Comparison of ENCODE assay signal across 1 cellular context in the genomic region with DNA sequence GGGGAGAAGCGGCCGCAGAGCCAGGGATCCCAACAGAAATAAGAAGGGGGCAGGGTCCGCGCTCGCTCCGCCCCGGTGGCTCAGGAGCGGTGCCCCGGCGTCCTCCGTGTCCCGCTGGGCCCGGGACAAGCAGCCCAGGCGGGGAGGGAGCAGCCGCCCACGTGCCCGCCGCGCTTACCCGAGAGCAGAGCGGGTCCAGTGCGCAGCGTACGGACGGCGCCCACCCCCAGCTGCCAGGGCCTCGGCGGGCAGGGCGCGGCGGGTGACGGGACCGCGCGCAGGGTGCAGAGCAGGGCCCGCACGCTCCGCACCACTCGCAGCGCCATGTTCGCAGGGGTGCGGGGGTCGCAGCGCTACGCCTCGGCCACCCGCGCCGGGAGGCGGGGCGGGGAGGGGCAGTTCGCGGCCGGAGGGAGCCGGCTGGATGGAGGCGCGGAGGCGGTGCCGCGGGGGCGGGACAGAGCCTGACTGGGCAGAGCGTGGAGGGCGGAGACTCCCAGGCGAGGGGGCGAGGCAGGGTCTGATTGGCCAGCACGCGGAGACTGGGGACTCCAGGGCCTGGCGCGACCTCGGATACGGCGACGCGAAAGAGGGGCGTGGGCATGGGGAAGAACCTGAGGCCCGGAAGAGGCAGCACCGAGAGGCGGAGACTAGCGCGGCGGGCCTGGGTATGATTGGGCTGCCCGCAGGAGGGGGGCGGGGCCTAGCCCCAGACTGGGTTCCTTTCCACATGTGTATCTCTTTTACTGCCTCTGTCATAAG.
TF ChIP-seq lines count a peak whose summit lies in the region.

A gene (minus strand): TSS at position 443 of the 762 bp plus-strand sequence. CDS start 117 bp downstream, at position 326.

TF ChIP-seq in K562, 482 proteins besides CTCF, POLR2A, EP300 and RAD21 (continued from another document and continues in another):
- peak; percentile 15; the same call in 1 of the 2 replicates for TF ChIP-seq CBX1 (IDR thresholded peaks at IDR 0.05; ENCODE audit: low read depth)
- peak; percentile 43; the same call in 1 of the 2 replicates for TF ChIP-seq CHD2 (IDR thresholded peaks at IDR 0.05; ENCODE audit: low read depth, low read length)
- TF ChIP-seq GATAD2B (IDR thresholded peaks at IDR 0.05; ENCODE audit: borderline replicate concordance), result peak; percentile 35; the same call in 1 of the 2 replicates
- TF ChIP-seq EHMT2 (IDR thresholded peaks at IDR 0.05), result no peak
- no peak for TF ChIP-seq SETDB1 (IDR thresholded peaks at IDR 0.05; ENCODE audit: low read length)
- TF ChIP-seq, protein P1, sequence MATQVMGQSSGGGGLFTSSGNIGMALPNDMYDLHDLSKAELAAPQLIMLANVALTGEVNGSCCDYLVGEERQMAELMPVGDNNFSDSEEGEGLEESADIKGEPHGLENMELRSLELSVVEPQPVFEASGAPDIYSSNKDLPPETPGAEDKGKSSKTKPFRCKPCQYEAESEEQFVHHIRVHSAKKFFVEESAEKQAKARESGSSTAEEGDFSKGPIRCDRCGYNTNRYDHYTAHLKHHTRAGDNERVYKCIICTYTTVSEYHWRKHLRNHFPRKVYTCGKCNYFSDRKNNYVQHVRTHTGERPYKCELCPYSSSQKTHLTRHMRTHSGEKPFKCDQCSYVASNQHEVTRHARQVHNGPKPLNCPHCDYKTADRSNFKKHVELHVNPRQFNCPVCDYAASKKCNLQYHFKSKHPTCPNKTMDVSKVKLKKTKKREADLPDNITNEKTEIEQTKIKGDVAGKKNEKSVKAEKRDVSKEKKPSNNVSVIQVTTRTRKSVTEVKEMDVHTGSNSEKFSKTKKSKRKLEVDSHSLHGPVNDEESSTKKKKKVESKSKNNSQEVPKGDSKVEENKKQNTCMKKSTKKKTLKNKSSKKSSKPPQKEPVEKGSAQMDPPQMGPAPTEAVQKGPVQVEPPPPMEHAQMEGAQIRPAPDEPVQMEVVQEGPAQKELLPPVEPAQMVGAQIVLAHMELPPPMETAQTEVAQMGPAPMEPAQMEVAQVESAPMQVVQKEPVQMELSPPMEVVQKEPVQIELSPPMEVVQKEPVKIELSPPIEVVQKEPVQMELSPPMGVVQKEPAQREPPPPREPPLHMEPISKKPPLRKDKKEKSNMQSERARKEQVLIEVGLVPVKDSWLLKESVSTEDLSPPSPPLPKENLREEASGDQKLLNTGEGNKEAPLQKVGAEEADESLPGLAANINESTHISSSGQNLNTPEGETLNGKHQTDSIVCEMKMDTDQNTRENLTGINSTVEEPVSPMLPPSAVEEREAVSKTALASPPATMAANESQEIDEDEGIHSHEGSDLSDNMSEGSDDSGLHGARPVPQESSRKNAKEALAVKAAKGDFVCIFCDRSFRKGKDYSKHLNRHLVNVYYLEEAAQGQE (CRISPR knock-in tag; IDR thresholded peaks at IDR 0.05; ENCODE audit: low read depth), result peak; percentile 70; the same call in 1 of the 2 replicates
- TF ChIP-seq SIN3A (IDR thresholded peaks at IDR 0.05; ENCODE audit: borderline replicate concordance in 2 of 2, control insufficient read depth in 1 of 2, low read depth in 2 of 2, low read length in 2 of 2), result peak; percentile 32 to 44; a peak in 2 of 4 replicates
- TF ChIP-seq BHLHE40 (IDR thresholded peaks at IDR 0.05; ENCODE audit: low read length), result 0 out of 2 replicates have a peak, but pooled peaks have one; percentile 23
- TF ChIP-seq, protein P2, sequence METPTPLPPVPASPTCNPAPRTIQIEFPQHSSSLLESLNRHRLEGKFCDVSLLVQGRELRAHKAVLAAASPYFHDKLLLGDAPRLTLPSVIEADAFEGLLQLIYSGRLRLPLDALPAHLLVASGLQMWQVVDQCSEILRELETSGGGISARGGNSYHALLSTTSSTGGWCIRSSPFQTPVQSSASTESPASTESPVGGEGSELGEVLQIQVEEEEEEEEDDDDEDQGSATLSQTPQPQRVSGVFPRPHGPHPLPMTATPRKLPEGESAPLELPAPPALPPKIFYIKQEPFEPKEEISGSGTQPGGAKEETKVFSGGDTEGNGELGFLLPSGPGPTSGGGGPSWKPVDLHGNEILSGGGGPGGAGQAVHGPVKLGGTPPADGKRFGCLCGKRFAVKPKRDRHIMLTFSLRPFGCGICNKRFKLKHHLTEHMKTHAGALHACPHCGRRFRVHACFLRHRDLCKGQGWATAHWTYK (CRISPR knock-in tag; IDR thresholded peaks at IDR 0.05), result peak; percentile 74; the same call in 1 of the 2 replicates
- no peak for TF ChIP-seq SMAD1 (IDR thresholded peaks at IDR 0.05; ENCODE audit: low read depth, low read length, partially characterized antibody)
- TF ChIP-seq PHB2 (IDR thresholded peaks at IDR 0.05; ENCODE audit: low read depth), result no peak
- TF ChIP-seq, protein P3, sequence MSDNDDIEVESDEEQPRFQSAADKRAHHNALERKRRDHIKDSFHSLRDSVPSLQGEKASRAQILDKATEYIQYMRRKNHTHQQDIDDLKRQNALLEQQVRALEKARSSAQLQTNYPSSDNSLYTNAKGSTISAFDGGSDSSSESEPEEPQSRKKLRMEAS (CRISPR knock-in tag; IDR thresholded peaks at IDR 0.05), result peak; percentile 86
- TF ChIP-seq, protein P4, sequence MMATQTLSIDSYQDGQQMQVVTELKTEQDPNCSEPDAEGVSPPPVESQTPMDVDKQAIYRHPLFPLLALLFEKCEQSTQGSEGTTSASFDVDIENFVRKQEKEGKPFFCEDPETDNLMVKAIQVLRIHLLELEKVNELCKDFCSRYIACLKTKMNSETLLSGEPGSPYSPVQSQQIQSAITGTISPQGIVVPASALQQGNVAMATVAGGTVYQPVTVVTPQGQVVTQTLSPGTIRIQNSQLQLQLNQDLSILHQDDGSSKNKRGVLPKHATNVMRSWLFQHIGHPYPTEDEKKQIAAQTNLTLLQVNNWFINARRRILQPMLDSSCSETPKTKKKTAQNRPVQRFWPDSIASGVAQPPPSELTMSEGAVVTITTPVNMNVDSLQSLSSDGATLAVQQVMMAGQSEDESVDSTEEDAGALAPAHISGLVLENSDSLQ (IDR thresholded peaks at IDR 0.05), result peak; percentile 68
- TF ChIP-seq SPI1 (IDR thresholded peaks at IDR 0.05; ENCODE audit: borderline replicate concordance, low read depth, low read length), result 0 out of 2 replicates have a peak, but pooled peaks have one; percentile 1
- peak; percentile 51 for TF ChIP-seq SP2 (IDR thresholded peaks at IDR 0.05; ENCODE audit: extremely low read depth, low read depth, low read length, poor library complexity, severe bottlenecking)
- peak; percentile 86 for TF ChIP-seq HNRNPLL (IDR thresholded peaks at IDR 0.05; ENCODE audit: low read depth, low read length, poor library complexity, severe bottlenecking)
- TF ChIP-seq SIN3B (IDR thresholded peaks at IDR 0.05; ENCODE audit: low read depth), result peak; percentile 75
- TF ChIP-seq, protein P5, sequence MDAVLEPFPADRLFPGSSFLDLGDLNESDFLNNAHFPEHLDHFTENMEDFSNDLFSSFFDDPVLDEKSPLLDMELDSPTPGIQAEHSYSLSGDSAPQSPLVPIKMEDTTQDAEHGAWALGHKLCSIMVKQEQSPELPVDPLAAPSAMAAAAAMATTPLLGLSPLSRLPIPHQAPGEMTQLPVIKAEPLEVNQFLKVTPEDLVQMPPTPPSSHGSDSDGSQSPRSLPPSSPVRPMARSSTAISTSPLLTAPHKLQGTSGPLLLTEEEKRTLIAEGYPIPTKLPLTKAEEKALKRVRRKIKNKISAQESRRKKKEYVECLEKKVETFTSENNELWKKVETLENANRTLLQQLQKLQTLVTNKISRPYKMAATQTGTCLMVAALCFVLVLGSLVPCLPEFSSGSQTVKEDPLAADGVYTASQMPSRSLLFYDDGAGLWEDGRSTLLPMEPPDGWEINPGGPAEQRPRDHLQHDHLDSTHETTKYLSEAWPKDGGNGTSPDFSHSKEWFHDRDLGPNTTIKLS (IDR thresholded peaks at IDR 0.05; ENCODE audit: borderline replicate concordance, low read depth), result peak; percentile 55; the same call in 1 of the 2 replicates
- TF ChIP-seq GABPA (tag; conservative IDR thresholded peaks at IDR 0.05; ENCODE audit: low read depth), result peak; percentile 73
- TF ChIP-seq, protein P6, sequence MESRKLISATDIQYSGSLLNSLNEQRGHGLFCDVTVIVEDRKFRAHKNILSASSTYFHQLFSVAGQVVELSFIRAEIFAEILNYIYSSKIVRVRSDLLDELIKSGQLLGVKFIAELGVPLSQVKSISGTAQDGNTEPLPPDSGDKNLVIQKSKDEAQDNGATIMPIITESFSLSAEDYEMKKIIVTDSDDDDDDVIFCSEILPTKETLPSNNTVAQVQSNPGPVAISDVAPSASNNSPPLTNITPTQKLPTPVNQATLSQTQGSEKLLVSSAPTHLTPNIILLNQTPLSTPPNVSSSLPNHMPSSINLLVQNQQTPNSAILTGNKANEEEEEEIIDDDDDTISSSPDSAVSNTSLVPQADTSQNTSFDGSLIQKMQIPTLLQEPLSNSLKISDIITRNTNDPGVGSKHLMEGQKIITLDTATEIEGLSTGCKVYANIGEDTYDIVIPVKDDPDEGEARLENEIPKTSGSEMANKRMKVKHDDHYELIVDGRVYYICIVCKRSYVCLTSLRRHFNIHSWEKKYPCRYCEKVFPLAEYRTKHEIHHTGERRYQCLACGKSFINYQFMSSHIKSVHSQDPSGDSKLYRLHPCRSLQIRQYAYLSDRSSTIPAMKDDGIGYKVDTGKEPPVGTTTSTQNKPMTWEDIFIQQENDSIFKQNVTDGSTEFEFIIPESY (CRISPR knock-in tag; IDR thresholded peaks at IDR 0.05), result peak; percentile 38; the same call in 1 of the 2 replicates
- TF ChIP-seq, protein P7, sequence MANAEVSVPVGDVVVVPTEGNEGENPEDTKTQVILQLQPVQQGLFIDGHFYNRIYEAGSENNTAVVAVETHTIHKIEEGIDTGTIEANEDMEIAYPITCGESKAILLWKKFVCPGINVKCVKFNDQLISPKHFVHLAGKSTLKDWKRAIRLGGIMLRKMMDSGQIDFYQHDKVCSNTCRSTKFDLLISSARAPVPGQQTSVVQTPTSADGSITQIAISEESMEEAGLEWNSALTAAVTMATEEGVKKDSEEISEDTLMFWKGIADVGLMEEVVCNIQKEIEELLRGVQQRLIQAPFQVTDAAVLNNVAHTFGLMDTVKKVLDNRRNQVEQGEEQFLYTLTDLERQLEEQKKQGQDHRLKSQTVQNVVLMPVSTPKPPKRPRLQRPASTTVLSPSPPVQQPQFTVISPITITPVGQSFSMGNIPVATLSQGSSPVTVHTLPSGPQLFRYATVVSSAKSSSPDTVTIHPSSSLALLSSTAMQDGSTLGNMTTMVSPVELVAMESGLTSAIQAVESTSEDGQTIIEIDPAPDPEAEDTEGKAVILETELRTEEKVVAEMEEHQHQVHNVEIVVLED (CRISPR knock-in tag; IDR thresholded peaks at IDR 0.05), result peak; percentile 33
- peak; percentile 1 for TF ChIP-seq CHD1 (IDR thresholded peaks at IDR 0.05; ENCODE audit: low read length)
- TF ChIP-seq, protein P8, sequence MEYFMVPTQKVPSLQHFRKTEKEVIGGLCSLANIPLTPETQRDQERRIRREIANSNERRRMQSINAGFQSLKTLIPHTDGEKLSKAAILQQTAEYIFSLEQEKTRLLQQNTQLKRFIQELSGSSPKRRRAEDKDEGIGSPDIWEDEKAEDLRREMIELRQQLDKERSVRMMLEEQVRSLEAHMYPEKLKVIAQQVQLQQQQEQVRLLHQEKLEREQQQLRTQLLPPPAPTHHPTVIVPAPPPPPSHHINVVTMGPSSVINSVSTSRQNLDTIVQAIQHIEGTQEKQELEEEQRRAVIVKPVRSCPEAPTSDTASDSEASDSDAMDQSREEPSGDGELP (CRISPR knock-in tag; IDR thresholded peaks at IDR 0.05; ENCODE audit: borderline replicate concordance), result peak; percentile 62
- TF ChIP-seq, protein P9, sequence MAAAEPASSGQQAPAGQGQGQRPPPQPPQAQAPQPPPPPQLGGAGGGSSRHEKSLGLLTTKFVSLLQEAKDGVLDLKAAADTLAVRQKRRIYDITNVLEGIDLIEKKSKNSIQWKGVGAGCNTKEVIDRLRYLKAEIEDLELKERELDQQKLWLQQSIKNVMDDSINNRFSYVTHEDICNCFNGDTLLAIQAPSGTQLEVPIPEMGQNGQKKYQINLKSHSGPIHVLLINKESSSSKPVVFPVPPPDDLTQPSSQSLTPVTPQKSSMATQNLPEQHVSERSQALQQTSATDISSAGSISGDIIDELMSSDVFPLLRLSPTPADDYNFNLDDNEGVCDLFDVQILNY (CRISPR knock-in tag; IDR thresholded peaks at IDR 0.05), result 0 out of 2 replicates have a peak, but pooled peaks have one; percentile 45
- TF ChIP-seq, protein P10, sequence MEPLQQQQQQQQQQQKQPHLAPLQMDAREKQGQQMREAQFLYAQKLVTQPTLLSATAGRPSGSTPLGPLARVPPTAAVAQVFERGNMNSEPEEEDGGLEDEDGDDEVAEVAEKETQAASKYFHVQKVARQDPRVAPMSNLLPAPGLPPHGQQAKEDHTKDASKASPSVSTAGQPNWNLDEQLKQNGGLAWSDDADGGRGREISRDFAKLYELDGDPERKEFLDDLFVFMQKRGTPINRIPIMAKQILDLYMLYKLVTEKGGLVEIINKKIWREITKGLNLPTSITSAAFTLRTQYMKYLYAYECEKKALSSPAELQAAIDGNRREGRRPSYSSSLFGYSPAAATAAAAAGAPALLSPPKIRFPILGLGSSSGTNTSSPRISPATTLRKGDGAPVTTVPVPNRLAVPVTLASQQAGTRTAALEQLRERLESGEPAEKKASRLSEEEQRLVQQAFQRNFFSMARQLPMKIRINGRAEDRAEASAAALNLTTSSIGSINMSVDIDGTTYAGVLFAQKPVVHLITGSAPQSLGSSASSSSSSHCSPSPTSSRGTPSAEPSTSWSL (CRISPR knock-in tag; IDR thresholded peaks at IDR 0.05; ENCODE audit: borderline replicate concordance), result 0 out of 2 replicates have a peak, but pooled peaks have one; percentile 21
- TF ChIP-seq NEUROD1 (IDR thresholded peaks at IDR 0.05; ENCODE audit: borderline replicate concordance, low read depth, low read length, partially characterized antibody), result peak; percentile 44
- TF ChIP-seq, protein P11, sequence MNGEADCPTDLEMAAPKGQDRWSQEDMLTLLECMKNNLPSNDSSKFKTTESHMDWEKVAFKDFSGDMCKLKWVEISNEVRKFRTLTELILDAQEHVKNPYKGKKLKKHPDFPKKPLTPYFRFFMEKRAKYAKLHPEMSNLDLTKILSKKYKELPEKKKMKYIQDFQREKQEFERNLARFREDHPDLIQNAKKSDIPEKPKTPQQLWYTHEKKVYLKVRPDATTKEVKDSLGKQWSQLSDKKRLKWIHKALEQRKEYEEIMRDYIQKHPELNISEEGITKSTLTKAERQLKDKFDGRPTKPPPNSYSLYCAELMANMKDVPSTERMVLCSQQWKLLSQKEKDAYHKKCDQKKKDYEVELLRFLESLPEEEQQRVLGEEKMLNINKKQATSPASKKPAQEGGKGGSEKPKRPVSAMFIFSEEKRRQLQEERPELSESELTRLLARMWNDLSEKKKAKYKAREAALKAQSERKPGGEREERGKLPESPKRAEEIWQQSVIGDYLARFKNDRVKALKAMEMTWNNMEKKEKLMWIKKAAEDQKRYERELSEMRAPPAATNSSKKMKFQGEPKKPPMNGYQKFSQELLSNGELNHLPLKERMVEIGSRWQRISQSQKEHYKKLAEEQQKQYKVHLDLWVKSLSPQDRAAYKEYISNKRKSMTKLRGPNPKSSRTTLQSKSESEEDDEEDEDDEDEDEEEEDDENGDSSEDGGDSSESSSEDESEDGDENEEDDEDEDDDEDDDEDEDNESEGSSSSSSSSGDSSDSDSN (IDR thresholded peaks at IDR 0.05; ENCODE audit: borderline replicate concordance in 1 of 2, low read depth in 2 of 2, low read length in 2 of 2), result no peak
- peak; percentile 75 for TF ChIP-seq PCBP1 (IDR thresholded peaks at IDR 0.05; ENCODE audit: low read depth, low read length, poor library complexity, severe bottlenecking)
- TF ChIP-seq ERF (CRISPR knock-in tag; IDR thresholded peaks at IDR 0.05), result peak; percentile 86; the same call in 1 of the 2 replicates
- peak in 2 of 3 experiments; percentile 58 to 72 for TF ChIP-seq YY1 (IDR thresholded peaks at IDR 0.05; ENCODE audit: borderline replicate concordance in 1 of 3, control insufficient read depth in 1 of 3, extremely low read depth in 1 of 3, insufficient read depth in 3 of 3, insufficient read length in 1 of 3, insufficient replicate concordance in 2 of 3, low read depth in 1 of 3, low read length in 2 of 3)
- no peak for TF ChIP-seq ETV6 (IDR thresholded peaks at IDR 0.05; ENCODE audit: borderline replicate concordance in 1 of 2, low read depth in 2 of 2, low read length in 1 of 2)
- 0 out of 2 replicates have a peak, but pooled peaks have one; percentile 22 for TF ChIP-seq ETV6 (CRISPR knock-in tag; IDR thresholded peaks at IDR 0.05; ENCODE audit: borderline replicate concordance)
- TF ChIP-seq MXI1 (IDR thresholded peaks at IDR 0.05; ENCODE audit: low read depth, low read length), result peak; percentile 61; the same call in 1 of the 2 replicates
